In genomic region chr10:113959383-113959760, GRCh38 we compare ENCODE assay signal across 7 cellular contexts.
DNase-seq lines count a peak whose midpoint lies in the region; ATAC-seq, FAIRE-seq and TF ChIP-seq lines count a peak whose summit lies in the region.

No MANE protein-coding gene starts in this region.

- peaks cover 26% of the 10 kb centered on the region for H3K4me1 Mint-ChIP-seq in stimulated activated memory B cell treated with anti-CD40 and anti-IgM and Interleukin-4, amounts not matched to agents 10 μg/mL and 1 μg/mL and 100 μg/mL, for 72 hours

- no peaks in the 10 kb centered on the region for H3K9me3 Mint-ChIP-seq in stimulated activated memory B cell treated with anti-CD40 and anti-IgM and Interleukin-4, amounts not matched to agents 10 μg/mL and 1 μg/mL and 100 μg/mL, for 72 hours

- no peak overlapping the region for H3K27ac Mint-ChIP-seq in stimulated activated memory B cell treated with anti-CD40 and anti-IgM and Interleukin-4, amounts not matched to agents 10 μg/mL and 1 μg/mL and 100 μg/mL, for 72 hours

- H3K4me3 ChIP-seq in ascending aorta, result no peak overlapping the region

- peak overlapping the region in 1 of 2 donors; percentile 64 for H3K27ac ChIP-seq in ascending aorta

- H3K27me3 ChIP-seq in ascending aorta, result no peaks in the 10 kb centered on the region

- H3K36me3 ChIP-seq in ascending aorta, result no peaks in the 10 kb centered on the region

- ATAC-seq in GM19025 (IDR thresholded peaks at IDR 0.05; ENCODE audit: low read depth, unreplicated experiment), result peak; percentile 55
- ATAC-seq in HG03045 (IDR thresholded peaks at IDR 0.05; ENCODE audit: unreplicated experiment), result peak; percentile 39
- peak; percentile 49 for ATAC-seq in stimulated activated memory B cell treated with anti-CD40 and anti-IgM and Interleukin-4, amounts not matched to agents 10 μg/mL and 1 μg/mL and 100 μg/mL, for 72 hours

- H3K27me3 Mint-ChIP-seq in stimulated activated memory B cell treated with anti-CD40 and anti-IgM and Interleukin-4, amounts not matched to agents 10 μg/mL and 1 μg/mL and 100 μg/mL, for 72 hours, result no peaks in the 10 kb centered on the region

- no peak for FAIRE-seq in HTR-8/SVneo (lab: Jason Lieb, UNC)

- intact Hi-C loops in ascending aorta (cut with DNase I), result no loop called here

- H3K36me3 Mint-ChIP-seq in stimulated activated memory B cell treated with anti-CD40 and anti-IgM and Interleukin-4, amounts not matched to agents 10 μg/mL and 1 μg/mL and 100 μg/mL, for 72 hours, result no peaks in the 10 kb centered on the region

- no peak for TF ChIP-seq CTCF in ascending aorta (IDR thresholded peaks at IDR 0.05)

- peak; percentile 75 for DNase-seq in SW480 (ENCODE audit: low spot score)
- no peak for DNase-seq in ascending aorta (ENCODE audit: low spot score in 2 of 2)
- DNase-seq in HTR-8/SVneo (ENCODE audit: insufficient read length, low spot score), result no peak
- DNase-seq in AG20443 (ENCODE audit: low spot score), result no peak

- no peak overlapping the region for H3K4me3 Mint-ChIP-seq in stimulated activated memory B cell treated with anti-CD40 and anti-IgM and Interleukin-4, amounts not matched to agents 10 μg/mL and 1 μg/mL and 100 μg/mL, for 72 hours

- H3K9me3 ChIP-seq in ascending aorta, result no peaks in the 10 kb centered on the region

- peaks cover 3 to 14% of the 10 kb centered on the region in 2 donors for H3K4me1 ChIP-seq in ascending aorta
